In genomic region chr4:1713003-1713397, GRCh38 we compare ENCODE assay signal across 8 cellular contexts. TPM values are rescaled to one million over a fixed set of nuclear protein-coding genes. Genes with fewer than 3 reads are reported as not detected.
A peak's percentile ranks its signal among the peaks of the same experiment; 100 is the strongest.
DNase-seq lines count a peak whose midpoint lies in the region; TF ChIP-seq lines count a peak whose summit lies in the region.

No MANE protein-coding gene starts in this region.

- peaks cover 7% of the 10 kb centered on the region; the same call in 1 of the 2 replicates for H3K4me1 ChIP-seq in SJSA1 (replicated peaks)

- DNase-seq in COR-L47 (lab: John Stamatoyannopoulos, UW) (peak; percentile 36), HEK293T (ENCODE audit: extremely low spot score) (peak; percentile 32), SJSA1 (ENCODE audit: low read depth in 1 of 2, low spot score in 2 of 2) (no peak), fibroblast of mammary gland (ENCODE audit: low read depth) (no peak), retinal pigment epithelial cell (ENCODE audit: low read depth) (no peak), kidney tubule cell (ENCODE audit: low spot score) (no peak), NCI-H2107 treated with DMSO at 0.1 percent for 48 hours (lab: John Stamatoyannopoulos, UW; ENCODE audit: unreplicated experiment) (no peak), NCI-H1048 (lab: John Stamatoyannopoulos, UW) (no peak)

- TF ChIP-seq CTCF in fibroblast of mammary gland (conservative IDR thresholded peaks at IDR 0.05; ENCODE audit: control insufficient read depth, insufficient read depth, low read depth, low read length) (no peak), retinal pigment epithelial cell (conservative IDR thresholded peaks at IDR 0.05; ENCODE audit: low read depth, low read length) (no peak)

- CTCF ChIA-PET in HEK293T (lab: Yijun Ruan, JAX) = interaction anchor here (1.4 to 2.0 kb wide), 3 partner anchors 17 to 20 kb away, joined by 5 to 10 read pairs (median 6); no protein-coding TSS in a partner anchor

- peak overlapping the region; percentile 100 for H3K27ac ChIP-seq in SJSA1

- H3K4me3 ChIP-seq in SJSA1 (peak overlapping the region; percentile 86), fibroblast of mammary gland (ENCODE audit: control insufficient read depth, low read depth, low read length) (peak overlapping the region; percentile 75), retinal pigment epithelial cell (ENCODE audit: low read length) (peak overlapping the region; percentile 67)

- H3K36me3 ChIP-seq in SJSA1 = peaks cover 33% of the 10 kb centered on the region

- POLR2A ChIA-PET in HEK293T (lab: Yijun Ruan, JAX) = interaction anchor here (1.6 to 2.2 kb wide), 3 partner anchors 14 to 20 kb away, joined by 11 to 17 read pairs (median 11); no protein-coding TSS in a partner anchor

- H3K9me3 ChIP-seq in SJSA1 (replicated peaks) = no peaks in the 10 kb centered on the region

- no peaks in the 10 kb centered on the region for H3K27me3 ChIP-seq in SJSA1 (replicated peaks)

TF ChIP-seq in HEK293T, 16 proteins besides CTCF, POLR2A, EP300 and RAD21:
- TF ChIP-seq HDGF (IDR thresholded peaks at IDR 0.05; ENCODE audit: borderline replicate concordance) (0 out of 2 replicates have a peak, but pooled peaks have one; percentile 32), PKNOX1 (IDR thresholded peaks at IDR 0.05) (no peak), LEF1 (IDR thresholded peaks at IDR 0.05; ENCODE audit: borderline replicate concordance) (no peak)

RNA-seq across cellular contexts. Expression of gene SLBP, which starts 0.9 kb away (rescaled TPM):
- total RNA-seq in SJSA1 (2014; rRNA removed; shearing (Covaris generic)) = 92.3 and 102 TPM in 2 replicates

RNA-seq across cellular contexts. Expression of gene TMEM129, which starts 8.1 kb away (rescaled TPM):
- total RNA-seq in SJSA1 (2014; rRNA removed; shearing (Covaris generic)) = 9.3 and 14.7 TPM in 2 replicates

RNA-seq across cellular contexts. Expression of gene TACC3, which starts 8.3 kb away (rescaled TPM):
- total RNA-seq in SJSA1 (2014; rRNA removed; shearing (Covaris generic)) = 19.2 and 21.5 TPM in 2 replicates

RNA-seq across cellular contexts. Expression of gene FAM53A, which starts 28.9 kb away (rescaled TPM):
- total RNA-seq in SJSA1 (2014; rRNA removed; shearing (Covaris generic)) = 0.39 TPM in 1 of 2 replicates, not detected in the other

Comparison
In these comparisons a context has a peak if more than half of its experiments do, and no peak if none do; other contexts are left out.
1. DNase-seq: peak in COR-L47 (single experiment) and HEK293T (single experiment); none in SJSA1 (0 of 2), fibroblast of mammary gland (single experiment), retinal pigment epithelial cell (single experiment), kidney tubule cell (single experiment), NCI-H2107 treated with DMSO at 0.1 percent for 48 hours (single experiment) and NCI-H1048 (single experiment).
2. Peak in every context shown above with its lines, with median percentiles within 50 percentile points of each other: H3K4me3 ChIP-seq.